1 cellular context compared by ENCODE assay signal in the genomic region with DNA sequence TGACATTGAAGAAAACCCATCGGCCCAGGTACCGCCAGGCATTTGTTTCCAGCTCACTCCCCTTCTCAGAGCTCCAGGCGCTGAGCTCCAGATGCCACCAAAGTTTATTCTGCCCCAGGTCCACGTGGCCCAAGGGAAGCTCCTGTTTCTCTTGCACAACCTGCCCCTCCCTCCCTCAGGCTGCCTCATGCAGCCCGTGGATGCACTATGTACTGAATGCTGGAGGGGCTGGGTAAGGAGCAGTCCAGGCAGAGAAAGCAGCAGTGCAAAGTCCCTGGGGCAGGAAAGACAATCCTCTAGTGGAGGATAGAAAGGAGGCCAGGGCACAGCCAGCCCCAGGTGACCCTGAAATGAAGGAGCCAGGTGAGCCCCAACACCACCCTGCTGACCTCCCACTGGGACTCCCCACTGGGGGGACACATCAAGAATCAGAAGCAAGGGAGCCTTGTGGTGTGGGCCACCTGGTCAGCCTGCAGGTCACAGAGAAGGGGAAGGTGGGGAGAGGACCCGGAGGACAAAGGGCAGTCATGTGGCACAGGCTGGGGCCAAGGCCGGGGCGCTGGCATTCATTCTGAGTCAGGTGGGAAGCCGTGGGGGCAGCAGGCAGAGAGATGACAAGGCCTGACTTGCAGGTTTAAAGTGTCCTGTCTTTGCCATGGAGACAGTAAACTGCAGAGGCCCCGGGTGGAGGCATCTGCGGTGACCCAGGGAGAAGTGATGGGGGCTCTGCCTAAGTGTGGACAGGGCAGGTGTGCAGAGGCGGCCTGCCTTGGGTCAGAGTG.
TF ChIP-seq lines count a peak whose summit lies in the region.

No MANE protein-coding gene starts in this region.

TF ChIP-seq in HepG2, 621 proteins besides CTCF, POLR2A, EP300 and RAD21 (continued from another document and continues in another):
- TF ChIP-seq, protein P1, sequence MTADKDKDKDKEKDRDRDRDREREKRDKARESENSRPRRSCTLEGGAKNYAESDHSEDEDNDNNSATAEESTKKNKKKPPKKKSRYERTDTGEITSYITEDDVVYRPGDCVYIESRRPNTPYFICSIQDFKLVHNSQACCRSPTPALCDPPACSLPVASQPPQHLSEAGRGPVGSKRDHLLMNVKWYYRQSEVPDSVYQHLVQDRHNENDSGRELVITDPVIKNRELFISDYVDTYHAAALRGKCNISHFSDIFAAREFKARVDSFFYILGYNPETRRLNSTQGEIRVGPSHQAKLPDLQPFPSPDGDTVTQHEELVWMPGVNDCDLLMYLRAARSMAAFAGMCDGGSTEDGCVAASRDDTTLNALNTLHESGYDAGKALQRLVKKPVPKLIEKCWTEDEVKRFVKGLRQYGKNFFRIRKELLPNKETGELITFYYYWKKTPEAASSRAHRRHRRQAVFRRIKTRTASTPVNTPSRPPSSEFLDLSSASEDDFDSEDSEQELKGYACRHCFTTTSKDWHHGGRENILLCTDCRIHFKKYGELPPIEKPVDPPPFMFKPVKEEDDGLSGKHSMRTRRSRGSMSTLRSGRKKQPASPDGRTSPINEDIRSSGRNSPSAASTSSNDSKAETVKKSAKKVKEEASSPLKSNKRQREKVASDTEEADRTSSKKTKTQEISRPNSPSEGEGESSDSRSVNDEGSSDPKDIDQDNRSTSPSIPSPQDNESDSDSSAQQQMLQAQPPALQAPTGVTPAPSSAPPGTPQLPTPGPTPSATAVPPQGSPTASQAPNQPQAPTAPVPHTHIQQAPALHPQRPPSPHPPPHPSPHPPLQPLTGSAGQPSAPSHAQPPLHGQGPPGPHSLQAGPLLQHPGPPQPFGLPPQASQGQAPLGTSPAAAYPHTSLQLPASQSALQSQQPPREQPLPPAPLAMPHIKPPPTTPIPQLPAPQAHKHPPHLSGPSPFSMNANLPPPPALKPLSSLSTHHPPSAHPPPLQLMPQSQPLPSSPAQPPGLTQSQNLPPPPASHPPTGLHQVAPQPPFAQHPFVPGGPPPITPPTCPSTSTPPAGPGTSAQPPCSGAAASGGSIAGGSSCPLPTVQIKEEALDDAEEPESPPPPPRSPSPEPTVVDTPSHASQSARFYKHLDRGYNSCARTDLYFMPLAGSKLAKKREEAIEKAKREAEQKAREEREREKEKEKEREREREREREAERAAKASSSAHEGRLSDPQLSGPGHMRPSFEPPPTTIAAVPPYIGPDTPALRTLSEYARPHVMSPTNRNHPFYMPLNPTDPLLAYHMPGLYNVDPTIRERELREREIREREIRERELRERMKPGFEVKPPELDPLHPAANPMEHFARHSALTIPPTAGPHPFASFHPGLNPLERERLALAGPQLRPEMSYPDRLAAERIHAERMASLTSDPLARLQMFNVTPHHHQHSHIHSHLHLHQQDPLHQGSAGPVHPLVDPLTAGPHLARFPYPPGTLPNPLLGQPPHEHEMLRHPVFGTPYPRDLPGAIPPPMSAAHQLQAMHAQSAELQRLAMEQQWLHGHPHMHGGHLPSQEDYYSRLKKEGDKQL (CRISPR knock-in tag; IDR thresholded peaks at IDR 0.05; ENCODE audit: low read depth) = no peak
- TF ChIP-seq NR2F6 (IDR thresholded peaks at IDR 0.05) (0 out of 2 replicates have a peak, but pooled peaks have one; percentile 40), NR2F6 (CRISPR knock-in tag; IDR thresholded peaks at IDR 0.05) (no peak), GATA4 (IDR thresholded peaks at IDR 0.05; ENCODE audit: borderline replicate concordance, low read depth) (no peak), KMT2B (CRISPR knock-in tag; IDR thresholded peaks at IDR 0.05) (no peak), KLF9 (CRISPR knock-in tag; IDR thresholded peaks at IDR 0.05; ENCODE audit: low read depth) (no peak), SNRNP70 (IDR thresholded peaks at IDR 0.05; ENCODE audit: low read depth, low read length) (no peak), ZNF792 (CRISPR knock-in tag; IDR thresholded peaks at IDR 0.05) (no peak), ZNF512B (CRISPR knock-in tag; IDR thresholded peaks at IDR 0.05; ENCODE audit: borderline replicate concordance) (no peak), ZNF10 (CRISPR knock-in tag; IDR thresholded peaks at IDR 0.05; ENCODE audit: borderline replicate concordance, low read depth) (no peak), EHMT2 (IDR thresholded peaks at IDR 0.05; ENCODE audit: borderline replicate concordance, low read depth, low read length) (no peak), TEAD3 (CRISPR knock-in tag; optimal IDR thresholded peaks at IDR 0.05; ENCODE audit: borderline replicate concordance) (peak; percentile 51), MXD4 (CRISPR knock-in tag; IDR thresholded peaks at IDR 0.05) (peak; percentile 68; the same call in 1 of the 2 replicates), PHF5A (CRISPR knock-in tag; IDR thresholded peaks at IDR 0.05; ENCODE audit: low read depth, unreplicated experiment) (no peak), ZNF136 (CRISPR knock-in tag; IDR thresholded peaks at IDR 0.05; ENCODE audit: low read depth) (no peak), ZFP1 (CRISPR knock-in tag; IDR thresholded peaks at IDR 0.05) (no peak), ZSCAN31 (CRISPR knock-in tag; IDR thresholded peaks at IDR 0.05; ENCODE audit: low read depth) (no peak), HDAC6 (IDR thresholded peaks at IDR 0.05; ENCODE audit: low read depth, low read length) (no peak), ZNF569 (CRISPR knock-in tag; IDR thresholded peaks at IDR 0.05; ENCODE audit: borderline replicate concordance) (no peak), THAP9 (CRISPR knock-in tag; IDR thresholded peaks at IDR 0.05; ENCODE audit: borderline replicate concordance) (peak; percentile 45; the same call in 1 of the 2 replicates), ZBED4 (CRISPR knock-in tag; IDR thresholded peaks at IDR 0.05; ENCODE audit: borderline replicate concordance) (no peak), PITX1 (CRISPR knock-in tag; IDR thresholded peaks at IDR 0.05) (peak; percentile 65; the same call in 1 of the 2 replicates)
- TF ChIP-seq, protein P2, sequence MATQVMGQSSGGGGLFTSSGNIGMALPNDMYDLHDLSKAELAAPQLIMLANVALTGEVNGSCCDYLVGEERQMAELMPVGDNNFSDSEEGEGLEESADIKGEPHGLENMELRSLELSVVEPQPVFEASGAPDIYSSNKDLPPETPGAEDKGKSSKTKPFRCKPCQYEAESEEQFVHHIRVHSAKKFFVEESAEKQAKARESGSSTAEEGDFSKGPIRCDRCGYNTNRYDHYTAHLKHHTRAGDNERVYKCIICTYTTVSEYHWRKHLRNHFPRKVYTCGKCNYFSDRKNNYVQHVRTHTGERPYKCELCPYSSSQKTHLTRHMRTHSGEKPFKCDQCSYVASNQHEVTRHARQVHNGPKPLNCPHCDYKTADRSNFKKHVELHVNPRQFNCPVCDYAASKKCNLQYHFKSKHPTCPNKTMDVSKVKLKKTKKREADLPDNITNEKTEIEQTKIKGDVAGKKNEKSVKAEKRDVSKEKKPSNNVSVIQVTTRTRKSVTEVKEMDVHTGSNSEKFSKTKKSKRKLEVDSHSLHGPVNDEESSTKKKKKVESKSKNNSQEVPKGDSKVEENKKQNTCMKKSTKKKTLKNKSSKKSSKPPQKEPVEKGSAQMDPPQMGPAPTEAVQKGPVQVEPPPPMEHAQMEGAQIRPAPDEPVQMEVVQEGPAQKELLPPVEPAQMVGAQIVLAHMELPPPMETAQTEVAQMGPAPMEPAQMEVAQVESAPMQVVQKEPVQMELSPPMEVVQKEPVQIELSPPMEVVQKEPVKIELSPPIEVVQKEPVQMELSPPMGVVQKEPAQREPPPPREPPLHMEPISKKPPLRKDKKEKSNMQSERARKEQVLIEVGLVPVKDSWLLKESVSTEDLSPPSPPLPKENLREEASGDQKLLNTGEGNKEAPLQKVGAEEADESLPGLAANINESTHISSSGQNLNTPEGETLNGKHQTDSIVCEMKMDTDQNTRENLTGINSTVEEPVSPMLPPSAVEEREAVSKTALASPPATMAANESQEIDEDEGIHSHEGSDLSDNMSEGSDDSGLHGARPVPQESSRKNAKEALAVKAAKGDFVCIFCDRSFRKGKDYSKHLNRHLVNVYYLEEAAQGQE (IDR thresholded peaks at IDR 0.05; ENCODE audit: borderline replicate concordance in 1 of 2, low read depth in 1 of 2, low read length in 2 of 2) = no peak; a peak in 1 of 4 replicates
